ENCODE assay signal across 25 cellular contexts in the genomic region with DNA sequence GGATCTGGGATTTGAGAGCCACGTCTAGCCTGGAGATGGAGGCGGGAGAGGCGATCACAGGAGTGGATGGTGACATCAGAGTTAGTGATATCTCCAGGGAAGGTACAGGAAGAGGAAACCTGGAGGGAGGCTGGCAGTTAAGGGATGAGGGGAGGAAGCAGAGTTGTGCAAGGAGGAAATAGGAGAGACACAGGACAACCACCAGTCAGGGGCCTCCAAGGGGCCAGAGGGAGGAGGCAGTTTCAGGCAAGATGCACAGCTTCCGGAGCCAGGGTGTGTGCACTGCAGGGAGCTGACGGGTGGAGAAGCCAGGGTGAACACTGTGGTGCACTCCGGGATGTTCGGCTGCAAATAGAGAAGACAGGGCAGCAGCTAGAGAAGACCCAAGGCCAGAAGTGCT.
DNase-seq lines count a peak whose midpoint lies in the region; ATAC-seq and TF ChIP-seq lines count a peak whose summit lies in the region.
"Had no signal": no experiment of that assay in that cellular context is flagged by ENCODE, and none has a peak within 500 bp of the region (broad histone marks: within the 10 kb centered on the region; RNA-seq: fewer than 3 reads in every experiment).

No MANE protein-coding gene starts in this region.

- H3K9me3 ChIP-seq in cardiac muscle cell (ENCODE audit: low read depth) (no peaks in the 10 kb centered on the region), heart left ventricle (no peaks in the 10 kb centered on the region), hepatocyte (ENCODE audit: low read depth) (no peaks in the 10 kb centered on the region), transverse colon (no peaks in the 10 kb centered on the region)
- H3K9me3 ChIP-seq: A549, adrenal gland, BLaER1, neutrophil, upper lobe of left lung had no signal

- no peaks in the 10 kb centered on the region for H4K20me1 ChIP-seq in hepatocyte (ENCODE audit: insufficient read depth, poor library complexity, severe bottlenecking)
- H4K20me1 ChIP-seq: BLaER1 had no signal

- no peak overlapping the region for H3K4me3 ChIP-seq in cardiac muscle cell
- H3K4me3 ChIP-seq in heart left ventricle = no peak overlapping the region
- no peak overlapping the region for H3K4me3 ChIP-seq in hepatocyte
- no peak overlapping the region for H3K4me3 ChIP-seq in transverse colon
- H3K4me3 ChIP-seq: A549, adrenal gland, BLaER1, upper lobe of left lung had no signal

- DNase-seq in cardiac muscle cell (ENCODE audit: low read depth in 1 of 2, low spot score in 1 of 2) (peak in 1 of 2 donors; percentile 38), heart left ventricle (no peak), SKM-1 treated with dmso at 0.1 percent for 144 hours (lab: John Stamatoyannopoulos, UW; ENCODE audit: unreplicated experiment) (peak; percentile 77), hepatocyte (ENCODE audit: low spot score) (no peak), transverse colon (no peak), A172 (ENCODE audit: low spot score) (no peak), inferior parietal cortex (ENCODE audit: extremely low spot score) (no peak)
- DNase-seq: activated CD4-positive, CD25-positive, alpha-beta regulatory T cell treated with anti-CD3 and anti-CD28 coated beads, Interleukin-2, amount 50 U/mL, for 72 hours; activated CD8-positive, alpha-beta memory T cell treated with anti-CD3 and anti-CD28 coated beads for 24 hours; activated T-cell treated with anti-CD3 and anti-CD28 coated beads, Interleukin-2, amount 50 U/mL, for 24 hours; dermis blood vessel endothelial cell; foreskin fibroblast; GOT3; islet precursor cell; NCI-H1417 treated with DMSO at 0.1 percent for 48 hours; NCI-H510A; stimulated activated CD4-positive, alpha-beta T cell treated with anti-CD3 and anti-CD28 coated beads, Interleukin-12 subunit alpha, Interleukin-12 subunit beta, amount 100 ng/mL, for 4 hours; upper lobe of left lung had no signal

- H3K4me1 ChIP-seq in cardiac muscle cell (ENCODE audit: low read depth) (peaks cover 34% of the 10 kb centered on the region), heart left ventricle (peaks cover 0 to 26% (median 19%) of the 10 kb centered on the region in 12 donors), hepatocyte (ENCODE audit: insufficient read depth) (peaks cover 25% of the 10 kb centered on the region), transverse colon (peaks cover 12 to 37% (median 20%) of the 10 kb centered on the region in 4 donors)
- H3K4me1 ChIP-seq: A549, BLaER1 had no signal

- no peaks in the 10 kb centered on the region for H3K36me3 ChIP-seq in cardiac muscle cell
- no peaks in the 10 kb centered on the region for H3K36me3 ChIP-seq in heart left ventricle
- no peaks in the 10 kb centered on the region for H3K36me3 ChIP-seq in hepatocyte (replicated peaks; ENCODE audit: insufficient read depth, low read depth)
- H3K36me3 ChIP-seq in transverse colon = no peaks in the 10 kb centered on the region
- H3K36me3 ChIP-seq: adrenal gland, neutrophil, upper lobe of left lung had no signal

- H3K79me2 ChIP-seq in hepatocyte = peaks cover 3% of the 10 kb centered on the region

- H3K4me2 ChIP-seq in hepatocyte = no peak overlapping the region
- H3K4me2 ChIP-seq: A549, BLaER1 had no signal

- TF ChIP-seq CTCF in cardiac muscle cell (IDR thresholded peaks at IDR 0.05; ENCODE audit: low read depth, low read length) (no peak), heart left ventricle (IDR thresholded peaks at IDR 0.05) (no peak), hepatocyte (IDR thresholded peaks at IDR 0.05; ENCODE audit: poor library complexity) (no peak), transverse colon (IDR thresholded peaks at IDR 0.05) (no peak)

- no peak overlapping the region for H2AFZ ChIP-seq in hepatocyte

- H3K27me3 ChIP-seq in cardiac muscle cell (no peaks in the 10 kb centered on the region), heart left ventricle (no peaks in the 10 kb centered on the region), hepatocyte (no peaks in the 10 kb centered on the region), transverse colon (no peaks in the 10 kb centered on the region)
- H3K27me3 ChIP-seq: adrenal gland, BLaER1, neutrophil, upper lobe of left lung had no signal

- no peak for ATAC-seq in heart left ventricle
- no peak for ATAC-seq in GM19463 (IDR thresholded peaks at IDR 0.05; ENCODE audit: unreplicated experiment)
- ATAC-seq: HepG2, SK-N-SH treated with all-trans-retinoic acid at 6 μM for 48 hours had no signal

- in situ Hi-C loops in transverse colon (cut with MboI; ENCODE audit: low pct_ligation_motif_present in 1 of 4, low pct_unique_long_range_greater_than_20kb in 1 of 4, low sequenced_read_pairs in 3 of 4) = no loop called here

- intact Hi-C loops in heart left ventricle (cut with DNase I) = loop anchor here in 1 of 10 donors (10.0 kb wide), 1 partner anchor 111 kb away; no protein-coding TSS in a partner anchor
- intact Hi-C loops in transverse colon (cut with DNase I; ENCODE audit: low total_unique reads) = no loop called here

- no peaks in the 10 kb centered on the region for H3K9me2 ChIP-seq in hepatocyte (replicated peaks; ENCODE audit: insufficient read depth)

- no peak for TF ChIP-seq EP300 in transverse colon (IDR thresholded peaks at IDR 0.05; ENCODE audit: low read depth)

- H3K27ac ChIP-seq in cardiac muscle cell = peak overlapping the region; percentile 82
- H3K27ac ChIP-seq in heart left ventricle = peak overlapping the region in 2 of 12 donors; percentile 70 to 76
- peak overlapping the region; percentile 36 for H3K27ac ChIP-seq in hepatocyte
- H3K27ac ChIP-seq in transverse colon = peak overlapping the region; percentile 37 to 77 (median 46)
- H3K27ac ChIP-seq: A549, BLaER1, neutrophil had no signal

- no peak for TF ChIP-seq POLR2A in heart left ventricle (IDR thresholded peaks at IDR 0.05)
- TF ChIP-seq POLR2A in transverse colon (IDR thresholded peaks at IDR 0.05) = no peak

- 74 to 84% (median 78%) methylated on average over 7 of the region's 7 CpGs for WGBS in heart left ventricle, 4 donors
- 87% methylated on average over 7 of the region's 7 CpGs for WGBS in hepatocyte (ENCODE audit: low lambda C conversion rate, missing lambda C conversion rate)
- 66 to 100% methylated on average over 1 to 7 of the region's 7 CpGs for WGBS in transverse colon (ENCODE audit: low coverage in 1 of 2), 2 donors
